In the genomic region with DNA sequence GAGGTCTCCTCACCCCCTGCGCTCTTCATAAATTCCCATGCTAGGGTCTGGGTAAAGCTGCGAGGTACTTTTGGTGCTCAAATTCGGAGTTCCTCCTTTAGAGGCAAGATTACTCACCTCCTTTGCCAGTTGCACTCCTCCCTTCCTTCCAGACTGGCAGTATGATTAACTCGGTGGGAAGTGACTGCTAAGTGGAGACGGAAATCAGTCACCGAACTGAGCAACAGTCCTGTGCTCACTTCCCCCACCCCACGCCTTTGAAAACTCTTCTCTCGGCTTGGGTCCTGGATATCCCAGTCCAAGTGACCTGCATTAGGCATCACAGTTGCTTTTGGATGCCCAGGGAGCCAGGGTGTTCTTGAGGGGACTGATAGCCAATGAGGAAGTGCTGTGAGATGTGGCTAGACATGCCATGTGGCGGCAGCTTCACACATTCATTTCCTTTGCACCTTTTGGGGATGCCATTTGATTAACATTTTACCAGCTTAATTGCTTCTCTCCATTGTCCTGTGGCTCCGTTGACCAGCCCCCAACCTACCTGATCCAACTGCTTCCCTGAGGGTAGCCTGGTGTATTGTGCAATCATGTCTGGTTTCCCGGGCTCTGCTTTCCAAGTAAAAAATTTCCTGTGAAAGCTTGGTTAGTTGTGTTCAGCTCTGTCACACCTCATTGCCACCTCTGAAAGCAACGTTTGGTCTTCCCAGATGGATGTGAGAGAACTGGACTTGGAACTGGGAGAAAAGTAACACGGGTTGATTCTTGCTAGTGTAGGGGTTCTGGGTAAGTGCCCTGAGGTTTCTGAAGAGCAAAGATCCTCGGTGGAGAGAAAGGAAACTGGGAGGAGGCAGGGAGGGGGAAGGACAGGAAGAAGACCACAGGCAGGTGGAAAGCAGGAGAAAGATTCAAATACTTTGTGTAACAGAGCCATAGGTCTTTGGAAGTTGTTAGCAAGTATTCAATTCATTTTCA, we compare ENCODE assay signal across 1 cellular context.
A peak's percentile ranks its signal among the peaks of the same experiment; 100 is the strongest.
TF ChIP-seq lines count a peak whose summit lies in the region.

No MANE protein-coding gene starts in this region.

TF ChIP-seq in K562, 482 proteins besides CTCF, POLR2A, EP300 and RAD21 (continues in another document):
- TF ChIP-seq ASH1L (IDR thresholded peaks at IDR 0.05; ENCODE audit: borderline replicate concordance, low read depth, partially characterized antibody) (no peak), JUN (IDR thresholded peaks at IDR 0.05; ENCODE audit: borderline replicate concordance, low read depth, low read length) (no peak), JUN (CRISPR knock-in tag; IDR thresholded peaks at IDR 0.05; ENCODE audit: borderline replicate concordance) (no peak), PTRF (tag; IDR thresholded peaks at IDR 0.05) (no peak), TFAM (CRISPR knock-in tag; conservative IDR thresholded peaks at IDR 0.05) (no peak), L3MBTL2 (IDR thresholded peaks at IDR 0.05) (peak; percentile 51), ZNF77 (CRISPR knock-in tag; IDR thresholded peaks at IDR 0.05) (no peak), SP1 (CRISPR knock-in tag; IDR thresholded peaks at IDR 0.05) (no peak), SETDB1 (IDR thresholded peaks at IDR 0.05; ENCODE audit: low read length) (no peak), SLC30A9 (CRISPR knock-in tag; IDR thresholded peaks at IDR 0.05) (no peak), ZFP36 (IDR thresholded peaks at IDR 0.05; ENCODE audit: low read depth, low read length, partially characterized antibody) (no peak), ETV6 (IDR thresholded peaks at IDR 0.05; ENCODE audit: borderline replicate concordance in 1 of 2, low read depth in 2 of 2, low read length in 1 of 2) (peak in 1 of 2 experiments; percentile 40; a peak in 2 of 4 replicates), ETV6 (CRISPR knock-in tag; IDR thresholded peaks at IDR 0.05; ENCODE audit: borderline replicate concordance) (no peak), PRMT5 (CRISPR knock-in tag; IDR thresholded peaks at IDR 0.05) (no peak), CREB3L1 (IDR thresholded peaks at IDR 0.05; ENCODE audit: borderline replicate concordance, low read depth) (no peak), BHLHE40 (IDR thresholded peaks at IDR 0.05; ENCODE audit: low read length) (no peak), MIER1 (IDR thresholded peaks at IDR 0.05; ENCODE audit: low read depth) (no peak), ZNF41 (CRISPR knock-in tag; conservative IDR thresholded peaks at IDR 0.05) (no peak), ETS2 (tag; IDR thresholded peaks at IDR 0.05; ENCODE audit: borderline replicate concordance, poor library complexity, severe bottlenecking) (no peak), ESRRA (IDR thresholded peaks at IDR 0.05; ENCODE audit: borderline replicate concordance, low read depth) (no peak), MYC (IDR thresholded peaks at IDR 0.05; ENCODE audit: low read depth, low read length) (peak; percentile 47; the same call in 1 of the 2 replicates), MYC (CRISPR knock-in tag; IDR thresholded peaks at IDR 0.05; ENCODE audit: borderline replicate concordance, low read depth) (no peak), HMBOX1 (IDR thresholded peaks at IDR 0.05) (0 out of 2 replicates have a peak, but pooled peaks have one; percentile 15), ARHGAP35 (IDR thresholded peaks at IDR 0.05; ENCODE audit: partially characterized antibody) (no peak), THRAP3 (IDR thresholded peaks at IDR 0.05; ENCODE audit: borderline replicate concordance) (no peak), ZBTB11 (CRISPR knock-in tag; IDR thresholded peaks at IDR 0.05) (peak in 1 of 3 experiments; percentile 18; a peak in 1 of 6 replicates), AFF1 (IDR thresholded peaks at IDR 0.05; ENCODE audit: low read depth in 1 of 2, partially characterized antibody in 2 of 2) (no peak), NR2C2 (CRISPR knock-in tag; IDR thresholded peaks at IDR 0.05) (no peak), NR2C2 (tag; IDR thresholded peaks at IDR 0.05) (no peak), ZNF444 (CRISPR knock-in tag; IDR thresholded peaks at IDR 0.05) (no peak), KAT2B (IDR thresholded peaks at IDR 0.05; ENCODE audit: low read depth, low read length) (no peak), XRCC3 (IDR thresholded peaks at IDR 0.05) (no peak), MTA2 (IDR thresholded peaks at IDR 0.05; ENCODE audit: low read depth) (no peak), CBX2 (IDR thresholded peaks at IDR 0.05; ENCODE audit: insufficient read depth, low read length, poor library complexity, severe bottlenecking) (no peak), IFI16 (CRISPR knock-in tag; IDR thresholded peaks at IDR 0.05) (no peak), ZNF766 (CRISPR knock-in tag; conservative IDR thresholded peaks at IDR 0.05) (peak; percentile 65; the same call in 1 of the 2 replicates), GTF2E2 (tag; IDR thresholded peaks at IDR 0.05) (no peak), KLF16 (IDR thresholded peaks at IDR 0.05) (no peak), RBFOX2 (IDR thresholded peaks at IDR 0.05; ENCODE audit: low read depth, low read length) (peak; percentile 54; the same call in 1 of the 2 replicates)
- TF ChIP-seq, protein P1, sequence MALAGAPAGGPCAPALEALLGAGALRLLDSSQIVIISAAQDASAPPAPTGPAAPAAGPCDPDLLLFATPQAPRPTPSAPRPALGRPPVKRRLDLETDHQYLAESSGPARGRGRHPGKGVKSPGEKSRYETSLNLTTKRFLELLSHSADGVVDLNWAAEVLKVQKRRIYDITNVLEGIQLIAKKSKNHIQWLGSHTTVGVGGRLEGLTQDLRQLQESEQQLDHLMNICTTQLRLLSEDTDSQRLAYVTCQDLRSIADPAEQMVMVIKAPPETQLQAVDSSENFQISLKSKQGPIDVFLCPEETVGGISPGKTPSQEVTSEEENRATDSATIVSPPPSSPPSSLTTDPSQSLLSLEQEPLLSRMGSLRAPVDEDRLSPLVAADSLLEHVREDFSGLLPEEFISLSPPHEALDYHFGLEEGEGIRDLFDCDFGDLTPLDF (CRISPR knock-in tag; IDR thresholded peaks at IDR 0.05): 0 out of 2 replicates have a peak, but pooled peaks have one; percentile 28
- TF ChIP-seq, protein P2, sequence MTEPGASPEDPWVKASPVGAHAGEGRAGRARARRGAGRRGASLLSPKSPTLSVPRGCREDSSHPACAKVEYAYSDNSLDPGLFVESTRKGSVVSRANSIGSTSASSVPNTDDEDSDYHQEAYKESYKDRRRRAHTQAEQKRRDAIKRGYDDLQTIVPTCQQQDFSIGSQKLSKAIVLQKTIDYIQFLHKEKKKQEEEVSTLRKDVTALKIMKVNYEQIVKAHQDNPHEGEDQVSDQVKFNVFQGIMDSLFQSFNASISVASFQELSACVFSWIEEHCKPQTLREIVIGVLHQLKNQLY (CRISPR knock-in tag; conservative IDR thresholded peaks at IDR 0.05): no peak
- TF ChIP-seq, protein P3, sequence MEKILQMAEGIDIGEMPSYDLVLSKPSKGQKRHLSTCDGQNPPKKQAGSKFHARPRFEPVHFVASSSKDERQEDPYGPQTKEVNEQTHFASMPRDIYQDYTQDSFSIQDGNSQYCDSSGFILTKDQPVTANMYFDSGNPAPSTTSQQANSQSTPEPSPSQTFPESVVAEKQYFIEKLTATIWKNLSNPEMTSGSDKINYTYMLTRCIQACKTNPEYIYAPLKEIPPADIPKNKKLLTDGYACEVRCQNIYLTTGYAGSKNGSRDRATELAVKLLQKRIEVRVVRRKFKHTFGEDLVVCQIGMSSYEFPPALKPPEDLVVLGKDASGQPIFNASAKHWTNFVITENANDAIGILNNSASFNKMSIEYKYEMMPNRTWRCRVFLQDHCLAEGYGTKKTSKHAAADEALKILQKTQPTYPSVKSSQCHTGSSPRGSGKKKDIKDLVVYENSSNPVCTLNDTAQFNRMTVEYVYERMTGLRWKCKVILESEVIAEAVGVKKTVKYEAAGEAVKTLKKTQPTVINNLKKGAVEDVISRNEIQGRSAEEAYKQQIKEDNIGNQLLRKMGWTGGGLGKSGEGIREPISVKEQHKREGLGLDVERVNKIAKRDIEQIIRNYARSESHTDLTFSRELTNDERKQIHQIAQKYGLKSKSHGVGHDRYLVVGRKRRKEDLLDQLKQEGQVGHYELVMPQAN (IDR thresholded peaks at IDR 0.05; ENCODE audit: borderline replicate concordance): no peak
- TF ChIP-seq, protein P4, sequence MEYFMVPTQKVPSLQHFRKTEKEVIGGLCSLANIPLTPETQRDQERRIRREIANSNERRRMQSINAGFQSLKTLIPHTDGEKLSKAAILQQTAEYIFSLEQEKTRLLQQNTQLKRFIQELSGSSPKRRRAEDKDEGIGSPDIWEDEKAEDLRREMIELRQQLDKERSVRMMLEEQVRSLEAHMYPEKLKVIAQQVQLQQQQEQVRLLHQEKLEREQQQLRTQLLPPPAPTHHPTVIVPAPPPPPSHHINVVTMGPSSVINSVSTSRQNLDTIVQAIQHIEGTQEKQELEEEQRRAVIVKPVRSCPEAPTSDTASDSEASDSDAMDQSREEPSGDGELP (CRISPR knock-in tag; IDR thresholded peaks at IDR 0.05; ENCODE audit: borderline replicate concordance): no peak
- TF ChIP-seq, protein P5, sequence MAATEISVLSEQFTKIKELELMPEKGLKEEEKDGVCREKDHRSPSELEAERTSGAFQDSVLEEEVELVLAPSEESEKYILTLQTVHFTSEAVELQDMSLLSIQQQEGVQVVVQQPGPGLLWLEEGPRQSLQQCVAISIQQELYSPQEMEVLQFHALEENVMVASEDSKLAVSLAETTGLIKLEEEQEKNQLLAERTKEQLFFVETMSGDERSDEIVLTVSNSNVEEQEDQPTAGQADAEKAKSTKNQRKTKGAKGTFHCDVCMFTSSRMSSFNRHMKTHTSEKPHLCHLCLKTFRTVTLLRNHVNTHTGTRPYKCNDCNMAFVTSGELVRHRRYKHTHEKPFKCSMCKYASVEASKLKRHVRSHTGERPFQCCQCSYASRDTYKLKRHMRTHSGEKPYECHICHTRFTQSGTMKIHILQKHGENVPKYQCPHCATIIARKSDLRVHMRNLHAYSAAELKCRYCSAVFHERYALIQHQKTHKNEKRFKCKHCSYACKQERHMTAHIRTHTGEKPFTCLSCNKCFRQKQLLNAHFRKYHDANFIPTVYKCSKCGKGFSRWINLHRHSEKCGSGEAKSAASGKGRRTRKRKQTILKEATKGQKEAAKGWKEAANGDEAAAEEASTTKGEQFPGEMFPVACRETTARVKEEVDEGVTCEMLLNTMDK (IDR thresholded peaks at IDR 0.05; ENCODE audit: borderline replicate concordance, insufficient read depth, low read depth, low read length, poor library complexity, severe bottlenecking): no peak
